6 cellular contexts compared by ENCODE assay signal in the genomic region with DNA sequence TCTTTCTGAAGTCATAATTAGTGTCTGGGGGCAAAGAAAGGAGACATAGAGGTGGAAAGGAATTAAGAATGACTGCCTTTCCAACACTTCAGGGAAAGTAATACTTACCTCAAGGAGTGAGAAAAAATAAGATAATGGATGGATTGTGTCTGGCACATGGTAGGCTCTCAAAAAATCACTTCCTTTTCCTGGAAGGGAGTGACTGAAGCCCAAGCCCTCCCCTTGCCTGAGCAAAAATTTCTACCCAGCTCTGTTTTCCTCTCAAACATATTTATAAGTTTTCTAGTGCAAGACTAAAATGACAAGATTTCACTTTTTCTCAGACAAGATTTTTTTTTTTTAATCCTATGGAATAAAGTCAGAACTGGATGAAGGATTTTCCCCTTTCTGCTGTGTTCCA.
"Had no signal": no experiment of that assay in that cellular context is flagged by ENCODE, and none has a peak within 500 bp of the region (broad histone marks: within the 10 kb centered on the region; RNA-seq: fewer than 3 reads in every experiment).

No MANE protein-coding gene starts in this region.

- H3K4me3 ChIP-seq: K562 had no signal

- H3K27ac Mint-ChIP-seq: IgD-negative memory B cell had no signal

- H3K27ac ChIP-seq: HL-60 had no signal

- H3K4me3 Mint-ChIP-seq: IgD-negative memory B cell had no signal

- ATAC-seq: HepG2, K562 had no signal

- H3K9me3 Mint-ChIP-seq: IgD-negative memory B cell had no signal

- H3K36me3 Mint-ChIP-seq: IgD-negative memory B cell had no signal

- DNase-seq: IMR-90, KBM-7 had no signal
